In genomic region chr2:151289972-151290335, GRCh38 we compare ENCODE assay signal across 8 cellular contexts. TPM values are rescaled to one million over a fixed set of nuclear protein-coding genes. Genes with fewer than 3 reads are reported as not detected.
A peak's percentile ranks its signal among the peaks of the same experiment; 100 is the strongest.
DNase-seq lines count a peak whose midpoint lies in the region; ATAC-seq and TF ChIP-seq lines count a peak whose summit lies in the region.

No MANE protein-coding gene starts in this region.

- TF ChIP-seq CTCF in OCI-LY3 (IDR thresholded peaks at IDR 0.05; ENCODE audit: low read depth, low read length) (no peak), cardiac fibroblast (IDR thresholded peaks at IDR 0.05; ENCODE audit: low read depth, low read length) (no peak), right lobe of liver (IDR thresholded peaks at IDR 0.05) (no peak)

- H3K27me3 ChIP-seq in OCI-LY3 (ENCODE audit: low read depth, low read length) (no peaks in the 10 kb centered on the region), right lobe of liver (no peaks in the 10 kb centered on the region), subcutaneous abdominal adipose tissue (ENCODE audit: control insufficient read depth in 5 of 5, insufficient read depth in 4 of 5, low read length in 5 of 5) (no peaks in the 10 kb centered on the region)

- H3K4me3 ChIP-seq in OCI-LY3 (ENCODE audit: low read length) (peak overlapping the region; percentile 92), cardiac fibroblast (replicated peaks in 1 of 2; ENCODE audit: low read depth in 2 of 2, low read length in 2 of 2) (peak overlapping the region; percentile 62 to 66), right lobe of liver (peak overlapping the region; percentile 71 to 83 (median 78)), subcutaneous abdominal adipose tissue (ENCODE audit: low read depth in 1 of 5, low read length in 5 of 5) (peak overlapping the region; percentile 69 to 83 (median 78))

- peaks cover 39% of the 10 kb centered on the region for H3K79me2 ChIP-seq in OCI-LY3 (ENCODE audit: low read length)

- under 1% methylated on average over 6 of the region's 6 CpGs for WGBS in right lobe of liver (ENCODE audit: insufficient coverage, low coverage, low lambda C conversion rate, missing lambda C conversion rate)

- peak overlapping the region; percentile 82 for H3K4me2 ChIP-seq in OCI-LY3 (ENCODE audit: low read length)

- H3K4me1 ChIP-seq in OCI-LY3 (ENCODE audit: low read length): peaks cover 32% of the 10 kb centered on the region
- H3K4me1 ChIP-seq in right lobe of liver: peaks cover 0 to 19% (median 3%) of the 10 kb centered on the region in 4 donors
- peaks cover 4 to 42% (median 31%) of the 10 kb centered on the region in 5 donors for H3K4me1 ChIP-seq in subcutaneous abdominal adipose tissue (ENCODE audit: control insufficient read depth in 5 of 5, insufficient read depth in 5 of 5, low read length in 5 of 5)

- H3K36me3 ChIP-seq in OCI-LY3 (replicated peaks; ENCODE audit: low read depth, low read length) (peaks cover 7% of the 10 kb centered on the region), right lobe of liver (no peaks in the 10 kb centered on the region), subcutaneous abdominal adipose tissue (ENCODE audit: control insufficient read depth in 5 of 5, insufficient read depth in 5 of 5, low read length in 5 of 5) (no peaks in the 10 kb centered on the region)

- DNase-seq in activated CD8-positive, alpha-beta memory T cell treated with anti-CD3 and anti-CD28 coated beads for 24 hours: peak; percentile 61
- DNase-seq in activated CD8-positive, alpha-beta memory T cell treated with anti-CD3 and anti-CD28 coated beads, Interleukin-2, amount 50 U/mL, for 48 hours: no peak
- DNase-seq in cardiac fibroblast (ENCODE audit: low read depth in 2 of 2) (peak; percentile 58 to 81), right lobe of liver (no peak), islet precursor cell (no peak)

- TF ChIP-seq POLR2A in right lobe of liver (IDR thresholded peaks at IDR 0.05): no peak

- ATAC-seq in HG02642 (IDR thresholded peaks at IDR 0.05; ENCODE audit: poor library complexity, unreplicated experiment) (peak; percentile 19), right lobe of liver (peak; percentile 22 to 51 (median 40))

- no peaks in the 10 kb centered on the region for H3K9me3 ChIP-seq in OCI-LY3 (ENCODE audit: insufficient read depth, low read length)
- H3K9me3 ChIP-seq in right lobe of liver: no peaks in the 10 kb centered on the region
- H3K9me3 ChIP-seq in subcutaneous abdominal adipose tissue (ENCODE audit: control insufficient read depth in 5 of 5, low read length in 5 of 5): no peaks in the 10 kb centered on the region

- H3K9ac ChIP-seq in OCI-LY3 (ENCODE audit: low read length): peak overlapping the region; percentile 97
- H3K9ac ChIP-seq in subcutaneous abdominal adipose tissue (ENCODE audit: low read length in 5 of 5): peak overlapping the region; percentile 69 to 95 (median 91)

- H3K27ac ChIP-seq in OCI-LY3 (ENCODE audit: low read length) (peak overlapping the region; percentile 93), right lobe of liver (peak overlapping the region; percentile 99 to 100 (median 99)), subcutaneous abdominal adipose tissue (ENCODE audit: low read depth, low read length) (peak overlapping the region; percentile 99)

- H2AFZ ChIP-seq in OCI-LY3 (ENCODE audit: low read depth, low read length): peak overlapping the region; percentile 81

- H4K20me1 ChIP-seq in OCI-LY3 (ENCODE audit: insufficient read depth, low read length): no peaks in the 10 kb centered on the region

- intact Hi-C loops in right lobe of liver (cut with DNase I): no loop called here

RNA-seq across cellular contexts. Expression of gene NMI, which starts 0.5 kb away (rescaled TPM):
- 10 to 100 TPM in 3 of 6 experiments, 1 to 10 TPM in 3; 7.2 to 14.2 (median 10.2) TPM for total RNA-seq in right lobe of liver

RNA-seq across cellular contexts. Expression of gene RBM43, which starts 28.3 kb away (rescaled TPM):
- 1 to 10 TPM; 2.2 to 4.2 (median 3.3) TPM for total RNA-seq in right lobe of liver

Comparison
In these comparisons a context has a peak if more than half of its experiments do, and no peak if none do; other contexts are left out.
1. DNase-seq: peak in activated CD8-positive, alpha-beta memory T cell treated with anti-CD3 and anti-CD28 coated beads for 24 hours (single experiment) and cardiac fibroblast (2 of 2); none in activated CD8-positive, alpha-beta memory T cell treated with anti-CD3 and anti-CD28 coated beads, Interleukin-2, amount 50 U/mL, for 48 hours (single experiment), right lobe of liver (0 of 3) and islet precursor cell (single experiment).
2. Peak in every context shown above with its lines, with median percentiles within 50 percentile points of each other: H3K27ac ChIP-seq and H3K4me3 ChIP-seq.